Comparison of ENCODE assay signal across 10 cellular contexts in genomic region chr17:10251212-10251948, GRCh38. TPM values are rescaled to one million over a fixed set of nuclear protein-coding genes. Genes with fewer than 3 reads are reported as not detected.
DNase-seq lines count a peak whose midpoint lies in the region; ATAC-seq, FAIRE-seq and TF ChIP-seq lines count a peak whose summit lies in the region.
"Had no signal": no experiment of that assay in that cellular context is flagged by ENCODE, and none has a peak within 500 bp of the region (broad histone marks: within the 10 kb centered on the region; RNA-seq: fewer than 3 reads in every experiment).

No MANE protein-coding gene starts in this region.

- no peak for TF ChIP-seq CTCF in endodermal cell (conservative IDR thresholded peaks at IDR 0.05)
- TF ChIP-seq CTCF in tibial artery (IDR thresholded peaks at IDR 0.05): no peak
- no peak for TF ChIP-seq CTCF in kidney (IDR thresholded peaks at IDR 0.05; ENCODE audit: borderline replicate concordance, extremely low read depth, insufficient read depth)
- no peak for TF ChIP-seq CTCF in WTC11 (IDR thresholded peaks at IDR 0.05)

- no peak overlapping the region for H3K27ac Mint-ChIP-seq in endodermal cell
- H3K27ac Mint-ChIP-seq in WTC11: no peak overlapping the region

- H3K36me3 Mint-ChIP-seq in endodermal cell (ENCODE audit: low read depth): no peaks in the 10 kb centered on the region
- H3K36me3 Mint-ChIP-seq in WTC11: no peaks in the 10 kb centered on the region

- H3K9me3 ChIP-seq in endodermal cell (ENCODE audit: control insufficient read depth, low read length): no peaks in the 10 kb centered on the region
- no peaks in the 10 kb centered on the region for H3K9me3 ChIP-seq in tibial artery
- no peaks in the 10 kb centered on the region for H3K9me3 ChIP-seq in kidney (ENCODE audit: control insufficient read depth in 1 of 2, low read length in 2 of 2)

- no peak overlapping the region for H3K4me3 ChIP-seq in endodermal cell (ENCODE audit: low read length)
- no peak overlapping the region for H3K4me3 ChIP-seq in tibial artery
- H3K4me3 ChIP-seq in kidney (ENCODE audit: low read length in 2 of 2): no peak overlapping the region

- H3K4me3 Mint-ChIP-seq in endodermal cell: no peak overlapping the region
- H3K4me3 Mint-ChIP-seq in WTC11: no peak overlapping the region

- H3K9me3 Mint-ChIP-seq in endodermal cell: no peaks in the 10 kb centered on the region
- H3K9me3 Mint-ChIP-seq in WTC11: peaks cover 11% of the 10 kb centered on the region

- H3K27me3 Mint-ChIP-seq in endodermal cell (ENCODE audit: insufficient read depth): no peaks in the 10 kb centered on the region
- no peaks in the 10 kb centered on the region for H3K27me3 Mint-ChIP-seq in WTC11 (ENCODE audit: low read depth)

- intact Hi-C loops in tibial artery (cut with DNase I; ENCODE audit: low total_unique reads) (no loop called here), kidney (cut with DNase I) (no loop called here)

- POLR2A ChIA-PET in WTC11 (lab: Charles Lee): no interaction called here

- no peak for FAIRE-seq in kidney (lab: Jason Lieb, UNC)

- H3K4me1 Mint-ChIP-seq in endodermal cell (no peaks in the 10 kb centered on the region), WTC11 (no peaks in the 10 kb centered on the region)

- CTCF ChIA-PET in WTC11 (lab: Charles Lee): no interaction called here

- H3K27me3 ChIP-seq in endodermal cell (ENCODE audit: control insufficient read depth, insufficient read depth, low read length, poor library complexity, severe bottlenecking): no peaks in the 10 kb centered on the region
- H3K27me3 ChIP-seq in tibial artery: no peaks in the 10 kb centered on the region

- H3K27ac ChIP-seq in endodermal cell (ENCODE audit: low read depth, low read length): no peak overlapping the region
- no peak overlapping the region for H3K27ac ChIP-seq in tibial artery
- no peak overlapping the region for H3K27ac ChIP-seq in kidney (ENCODE audit: low read depth in 2 of 2, low read length in 2 of 2)

- DNase-seq in endodermal cell (peak; percentile 76), tibial artery (no peak), kidney (no peak), WTC11 (ENCODE audit: low spot score) (no peak)
- DNase-seq in stimulated activated CD4-positive, alpha-beta T cell treated with anti-CD3 and anti-CD28 coated beads, Interleukin-4, amount 100 ng/mL, for 4 hours: no peak
- DNase-seq: mammary epithelial cell, SHP77 had no signal

- H3K4me1 ChIP-seq in endodermal cell (ENCODE audit: control insufficient read depth, insufficient read depth, low read length) (no peaks in the 10 kb centered on the region), tibial artery (no peaks in the 10 kb centered on the region), kidney (ENCODE audit: control insufficient read depth in 1 of 2, insufficient read depth in 1 of 2, low read depth in 1 of 2, low read length in 2 of 2) (no peaks in the 10 kb centered on the region)

- WGBS in endodermal cell (ENCODE audit: insufficient coverage in 1 of 2, insufficient read length in 1 of 2), 2 experiments: 92% methylated on average over 8 to 11 of the region's 11 CpGs

- H3K36me3 ChIP-seq in endodermal cell (ENCODE audit: control insufficient read depth, insufficient read depth, low read length) (no peaks in the 10 kb centered on the region), tibial artery (no peaks in the 10 kb centered on the region), kidney (ENCODE audit: control insufficient read depth in 1 of 2, insufficient read depth in 2 of 2, low read length in 2 of 2) (no peaks in the 10 kb centered on the region)

- peak; percentile 96 for ATAC-seq in GM18511 (IDR thresholded peaks at IDR 0.05; ENCODE audit: unreplicated experiment)
- peak; percentile 74 for ATAC-seq in GM21367 (IDR thresholded peaks at IDR 0.05; ENCODE audit: unreplicated experiment)
- peak; percentile 69 for ATAC-seq in HG03095 (IDR thresholded peaks at IDR 0.05; ENCODE audit: unreplicated experiment)
- ATAC-seq in WTC11: no peak

- H3K9ac ChIP-seq in endodermal cell (ENCODE audit: extremely low read depth, low read length, poor library complexity, severe bottlenecking): no peak overlapping the region
- no peak overlapping the region for H3K9ac ChIP-seq in kidney (ENCODE audit: low read length in 2 of 2)

TF ChIP-seq in WTC11, 78 proteins besides CTCF, POLR2A, EP300 and RAD21 (continues in another document):
- TF ChIP-seq NR2C2 (CRISPR knock-in tag; IDR thresholded peaks at IDR 0.05) (no peak), TEAD4 (CRISPR knock-in tag; IDR thresholded peaks at IDR 0.05) (no peak), ATF1 (CRISPR knock-in tag; IDR thresholded peaks at IDR 0.05) (no peak), NFE2L1 (CRISPR knock-in tag; IDR thresholded peaks at IDR 0.05) (no peak), HMGA2 (CRISPR knock-in tag; IDR thresholded peaks at IDR 0.05) (no peak), ARID4B (CRISPR knock-in tag; IDR thresholded peaks at IDR 0.05; ENCODE audit: borderline replicate concordance) (no peak)
- TF ChIP-seq, protein P1, sequence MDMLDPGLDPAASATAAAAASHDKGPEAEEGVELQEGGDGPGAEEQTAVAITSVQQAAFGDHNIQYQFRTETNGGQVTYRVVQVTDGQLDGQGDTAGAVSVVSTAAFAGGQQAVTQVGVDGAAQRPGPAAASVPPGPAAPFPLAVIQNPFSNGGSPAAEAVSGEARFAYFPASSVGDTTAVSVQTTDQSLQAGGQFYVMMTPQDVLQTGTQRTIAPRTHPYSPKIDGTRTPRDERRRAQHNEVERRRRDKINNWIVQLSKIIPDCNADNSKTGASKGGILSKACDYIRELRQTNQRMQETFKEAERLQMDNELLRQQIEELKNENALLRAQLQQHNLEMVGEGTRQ (CRISPR knock-in tag; IDR thresholded peaks at IDR 0.05): no peak
- TF ChIP-seq, protein P2, sequence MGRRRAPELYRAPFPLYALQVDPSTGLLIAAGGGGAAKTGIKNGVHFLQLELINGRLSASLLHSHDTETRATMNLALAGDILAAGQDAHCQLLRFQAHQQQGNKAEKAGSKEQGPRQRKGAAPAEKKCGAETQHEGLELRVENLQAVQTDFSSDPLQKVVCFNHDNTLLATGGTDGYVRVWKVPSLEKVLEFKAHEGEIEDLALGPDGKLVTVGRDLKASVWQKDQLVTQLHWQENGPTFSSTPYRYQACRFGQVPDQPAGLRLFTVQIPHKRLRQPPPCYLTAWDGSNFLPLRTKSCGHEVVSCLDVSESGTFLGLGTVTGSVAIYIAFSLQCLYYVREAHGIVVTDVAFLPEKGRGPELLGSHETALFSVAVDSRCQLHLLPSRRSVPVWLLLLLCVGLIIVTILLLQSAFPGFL (CRISPR knock-in tag; IDR thresholded peaks at IDR 0.05; ENCODE audit: borderline replicate concordance): no peak
- TF ChIP-seq, protein P3, sequence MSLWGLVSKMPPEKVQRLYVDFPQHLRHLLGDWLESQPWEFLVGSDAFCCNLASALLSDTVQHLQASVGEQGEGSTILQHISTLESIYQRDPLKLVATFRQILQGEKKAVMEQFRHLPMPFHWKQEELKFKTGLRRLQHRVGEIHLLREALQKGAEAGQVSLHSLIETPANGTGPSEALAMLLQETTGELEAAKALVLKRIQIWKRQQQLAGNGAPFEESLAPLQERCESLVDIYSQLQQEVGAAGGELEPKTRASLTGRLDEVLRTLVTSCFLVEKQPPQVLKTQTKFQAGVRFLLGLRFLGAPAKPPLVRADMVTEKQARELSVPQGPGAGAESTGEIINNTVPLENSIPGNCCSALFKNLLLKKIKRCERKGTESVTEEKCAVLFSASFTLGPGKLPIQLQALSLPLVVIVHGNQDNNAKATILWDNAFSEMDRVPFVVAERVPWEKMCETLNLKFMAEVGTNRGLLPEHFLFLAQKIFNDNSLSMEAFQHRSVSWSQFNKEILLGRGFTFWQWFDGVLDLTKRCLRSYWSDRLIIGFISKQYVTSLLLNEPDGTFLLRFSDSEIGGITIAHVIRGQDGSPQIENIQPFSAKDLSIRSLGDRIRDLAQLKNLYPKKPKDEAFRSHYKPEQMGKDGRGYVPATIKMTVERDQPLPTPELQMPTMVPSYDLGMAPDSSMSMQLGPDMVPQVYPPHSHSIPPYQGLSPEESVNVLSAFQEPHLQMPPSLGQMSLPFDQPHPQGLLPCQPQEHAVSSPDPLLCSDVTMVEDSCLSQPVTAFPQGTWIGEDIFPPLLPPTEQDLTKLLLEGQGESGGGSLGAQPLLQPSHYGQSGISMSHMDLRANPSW (CRISPR knock-in tag; conservative IDR thresholded peaks at IDR 0.05; ENCODE audit: low read depth): no peak

RNA-seq across cellular contexts. Expression of gene GAS7, which starts 53.0 kb away (rescaled TPM):
- total RNA-seq in endodermal cell: 10 to 100 TPM in 1 of 2 donors, 1 to 10 TPM in 1; 8.6 to 14.7 TPM
- 7.1 TPM for polyA plus RNA-seq in endodermal cell (2013, experiment 1 of 2)
- polyA plus RNA-seq in endodermal cell (2013, experiment 2 of 2): 7.9 TPM
- total RNA-seq in kidney: 20.5 TPM
- polyA plus RNA-seq in kidney (ENCODE audit: insufficient read depth, low read depth, low replicate concordance): 1.1 TPM
- 12.3 to 13.9 TPM (median 13.4 TPM) in 3 replicates for total RNA-seq in WTC11 (2021)
